In genomic region chr6:27238010-27238983, GRCh38 we compare ENCODE assay signal across 1 cellular context.
A peak's percentile ranks its signal among the peaks of the same experiment; 100 is the strongest.
TF ChIP-seq lines count a peak whose summit lies in the region.

No MANE protein-coding gene starts in this region.

TF ChIP-seq in HepG2, 621 proteins besides CTCF, POLR2A, EP300 and RAD21 (continued from another document):
- peak; percentile 19; the same call in 1 of the 2 replicates for TF ChIP-seq ZNF687 (CRISPR knock-in tag; IDR thresholded peaks at IDR 0.05)
- no peak for TF ChIP-seq DDIT3 (CRISPR knock-in tag; IDR thresholded peaks at IDR 0.05)
- peak; percentile 20; the same call in 1 of the 2 replicates for TF ChIP-seq TFDP1 (CRISPR knock-in tag; IDR thresholded peaks at IDR 0.05; ENCODE audit: borderline replicate concordance)
- TF ChIP-seq KDM3A (CRISPR knock-in tag; IDR thresholded peaks at IDR 0.05; ENCODE audit: low read depth) = no peak
- TF ChIP-seq ZNF362 (CRISPR knock-in tag; IDR thresholded peaks at IDR 0.05; ENCODE audit: borderline replicate concordance) = no peak
- TF ChIP-seq TAF1 (CRISPR knock-in tag; IDR thresholded peaks at IDR 0.05) = no peak
- TF ChIP-seq MAX (IDR thresholded peaks at IDR 0.05) = no peak
- no peak for TF ChIP-seq TP53 (CRISPR knock-in tag; conservative IDR thresholded peaks at IDR 0.05)
- no peak for TF ChIP-seq AGO2 (optimal IDR thresholded peaks at IDR 0.05; ENCODE audit: low read depth, low read length)
- no peak for TF ChIP-seq ZNF296 (CRISPR knock-in tag; conservative IDR thresholded peaks at IDR 0.05)
